ENCODE assay signal across 8 cellular contexts in the genomic region with DNA sequence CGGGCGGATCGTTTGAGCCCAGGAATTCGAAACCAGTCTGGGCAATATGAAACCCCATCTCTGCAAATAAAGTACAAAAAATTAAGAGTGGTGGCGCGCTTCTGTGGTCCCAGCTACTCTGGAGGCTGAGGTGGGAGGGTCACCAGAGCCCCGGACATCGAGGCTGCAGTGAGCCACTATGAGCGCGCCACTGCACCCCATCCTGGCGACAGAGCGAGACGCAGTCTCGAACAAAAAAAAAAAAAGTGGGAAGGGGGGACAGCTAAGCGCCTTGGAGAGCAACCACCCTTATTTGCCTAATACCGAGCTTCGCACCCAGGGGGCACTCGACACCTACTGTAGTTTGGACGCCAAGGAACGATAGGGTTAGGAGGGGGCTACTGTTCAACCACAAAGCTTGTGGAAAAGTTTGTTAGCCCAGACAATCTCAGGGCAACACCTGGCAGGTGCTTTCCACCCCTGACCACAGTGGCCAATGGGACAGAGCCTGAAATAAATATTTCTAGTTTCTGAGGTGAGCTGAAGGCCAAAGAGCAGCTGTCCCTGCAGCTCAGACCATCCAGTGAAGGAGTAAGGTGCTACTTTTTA. TPM values are rescaled to one million over a fixed set of nuclear protein-coding genes. Genes with fewer than 3 reads are reported as not detected.
DNase-seq lines count a peak whose midpoint lies in the region; ATAC-seq and TF ChIP-seq lines count a peak whose summit lies in the region.

No MANE protein-coding gene starts in this region.

- 2% methylated on average over 20 of the region's 20 CpGs for WGBS in hepatocyte (ENCODE audit: low lambda C conversion rate, missing lambda C conversion rate)

- no peaks in the 10 kb centered on the region for H3K9me2 ChIP-seq in hepatocyte (replicated peaks; ENCODE audit: insufficient read depth)

- H3K27me3 ChIP-seq in hepatocyte (no peaks in the 10 kb centered on the region), rectal smooth muscle tissue (ENCODE audit: control insufficient read depth, insufficient read depth, low read length) (no peaks in the 10 kb centered on the region)

- peaks cover 37% of the 10 kb centered on the region for H3K36me3 Mint-ChIP-seq in T-helper 1 cell treated with Interleukin-12 subunit alpha and Interleukin-12 subunit beta and Interleukin-4 antibody, amounts not matched to agents 30 μg/mL and 1 μg/mL, for 36 hours (ENCODE audit: low read depth)

- H3K4me1 Mint-ChIP-seq in T-helper 1 cell treated with Interleukin-12 subunit alpha and Interleukin-12 subunit beta and Interleukin-4 antibody, amounts not matched to agents 30 μg/mL and 1 μg/mL, for 36 hours (ENCODE audit: low read depth), result peaks cover 33% of the 10 kb centered on the region

- DNase-seq in GM12865 (ENCODE audit: low read depth) (peak; percentile 97), NCI-H1694 (lab: John Stamatoyannopoulos, UW) (peak; percentile 86), astrocyte of the hippocampus (ENCODE audit: low read depth, low spot score) (peak; percentile 84), hepatocyte (ENCODE audit: low spot score) (peak; percentile 87), middle frontal gyrus (ENCODE audit: extremely low spot score, low spot score) (no peak)

- H3K4me3 ChIP-seq in GM12865 (ENCODE audit: low read depth, low read length) (peak overlapping the region; percentile 79), hepatocyte (peak overlapping the region; percentile 46), rectal smooth muscle tissue (ENCODE audit: low read length) (peak overlapping the region; percentile 65)

- H3K9me3 ChIP-seq in hepatocyte (ENCODE audit: low read depth), result no peaks in the 10 kb centered on the region

- TF ChIP-seq CTCF in GM12865 (IDR thresholded peaks at IDR 0.05; ENCODE audit: insufficient read depth, low read depth, low read length, missing control alignments), result peak; percentile 79
- peak; percentile 74 for TF ChIP-seq CTCF in hepatocyte (IDR thresholded peaks at IDR 0.05; ENCODE audit: poor library complexity)

- H3K4me3 Mint-ChIP-seq in T-helper 1 cell treated with Interleukin-12 subunit alpha and Interleukin-12 subunit beta and Interleukin-4 antibody, amounts not matched to agents 30 μg/mL and 1 μg/mL, for 36 hours, result peak overlapping the region; percentile 99

- H3K4me1 ChIP-seq in hepatocyte (ENCODE audit: insufficient read depth) (peaks cover 4% of the 10 kb centered on the region), rectal smooth muscle tissue (ENCODE audit: control insufficient read depth, insufficient read depth, low read length) (peaks cover 9% of the 10 kb centered on the region)

- H3K9ac ChIP-seq in rectal smooth muscle tissue (ENCODE audit: low read length), result peak overlapping the region; percentile 2

- H3K27ac ChIP-seq in hepatocyte (peak overlapping the region; percentile 76), rectal smooth muscle tissue (ENCODE audit: low read depth, low read length) (peak overlapping the region; percentile 75)

- H3K36me3 ChIP-seq in hepatocyte (replicated peaks; ENCODE audit: insufficient read depth, low read depth) (no peaks in the 10 kb centered on the region), rectal smooth muscle tissue (ENCODE audit: control insufficient read depth, insufficient read depth, low read length) (peaks cover 32% of the 10 kb centered on the region)

- no peaks in the 10 kb centered on the region for H3K27me3 Mint-ChIP-seq in T-helper 1 cell treated with Interleukin-12 subunit alpha and Interleukin-12 subunit beta and Interleukin-4 antibody, amounts not matched to agents 30 μg/mL and 1 μg/mL, for 36 hours (ENCODE audit: low read depth)

- peak overlapping the region; percentile 85 for H3K4me2 ChIP-seq in hepatocyte

- H3K27ac Mint-ChIP-seq in T-helper 1 cell treated with Interleukin-12 subunit alpha and Interleukin-12 subunit beta and Interleukin-4 antibody, amounts not matched to agents 30 μg/mL and 1 μg/mL, for 36 hours, result peak overlapping the region; percentile 96

- peak; percentile 60 for ATAC-seq in HG02840 (IDR thresholded peaks at IDR 0.05; ENCODE audit: low FRiP score, unreplicated experiment)

- no peaks in the 10 kb centered on the region for H3K9me3 Mint-ChIP-seq in T-helper 1 cell treated with Interleukin-12 subunit alpha and Interleukin-12 subunit beta and Interleukin-4 antibody, amounts not matched to agents 30 μg/mL and 1 μg/mL, for 36 hours

- H3K79me2 ChIP-seq in hepatocyte, result peaks cover 7% of the 10 kb centered on the region

- H2AFZ ChIP-seq in hepatocyte, result peak overlapping the region; percentile 54

- no peaks in the 10 kb centered on the region for H4K20me1 ChIP-seq in hepatocyte (ENCODE audit: insufficient read depth, poor library complexity, severe bottlenecking)

RNA-seq across cellular contexts. Expression of gene PSMC3IP, which starts 0.8 kb away (rescaled TPM):
- 1.5 and 1.9 TPM in 2 replicates for total RNA-seq in hepatocyte
- 3.7 and 4.2 TPM in 2 replicates for polyA plus RNA-seq in hepatocyte

RNA-seq across cellular contexts. Expression of gene MLX, which starts 11.5 kb away (rescaled TPM):
- total RNA-seq in hepatocyte, result 29.7 and 34.0 TPM in 2 replicates
- 33.1 and 39.5 TPM in 2 replicates for polyA plus RNA-seq in hepatocyte

RNA-seq across cellular contexts. Expression of gene COASY, which starts 16.4 kb away (rescaled TPM):
- 27.7 and 33.9 TPM in 2 replicates for total RNA-seq in hepatocyte
- polyA plus RNA-seq in hepatocyte, result 91.6 and 93.9 TPM in 2 replicates

RNA-seq across cellular contexts. Expression of gene HSD17B1, which starts 25.7 kb away (rescaled TPM):
- 0.12 and 2.7 TPM in 2 replicates for total RNA-seq in hepatocyte
- polyA plus RNA-seq in hepatocyte, result 4.8 and 6.6 TPM in 2 replicates

RNA-seq across cellular contexts. Expression of gene RETREG3, which starts 30.8 kb away (rescaled TPM):
- total RNA-seq in hepatocyte, result 55.3 and 58.7 TPM in 2 replicates
- 36.3 TPM in 2 replicates for polyA plus RNA-seq in hepatocyte
